Comparison of ENCODE assay signal across 9 cellular contexts in the genomic region with DNA sequence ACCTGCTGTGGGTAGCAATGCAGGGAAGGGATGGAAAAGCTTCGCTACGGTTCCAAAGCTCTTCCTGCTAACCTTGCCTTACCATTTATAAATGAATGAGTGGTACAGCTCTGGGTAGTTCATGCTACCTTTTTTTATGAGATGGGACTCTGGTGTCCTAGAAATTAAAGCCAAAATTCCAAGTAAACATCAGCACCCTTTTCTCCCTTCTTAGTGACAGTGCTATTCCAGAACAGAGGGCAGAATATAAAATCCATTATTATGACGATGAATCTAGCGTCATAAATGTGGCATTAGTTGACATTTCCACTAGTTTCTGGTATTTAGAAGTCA. TPM values are rescaled to one million over a fixed set of nuclear protein-coding genes. Genes with fewer than 3 reads are reported as not detected.
A peak's percentile ranks its signal among the peaks of the same experiment; 100 is the strongest.
DNase-seq lines count a peak whose midpoint lies in the region; ATAC-seq and TF ChIP-seq lines count a peak whose summit lies in the region.
"Had no signal": no experiment of that assay in that cellular context is flagged by ENCODE, and none has a peak within 500 bp of the region (broad histone marks: within the 10 kb centered on the region; RNA-seq: fewer than 3 reads in every experiment).

No MANE protein-coding gene starts in this region.

- H3K4me1 ChIP-seq in cardiac muscle cell (ENCODE audit: low read depth) (no peaks in the 10 kb centered on the region), upper lobe of left lung (peaks cover 7 to 18% (median 12%) of the 10 kb centered on the region in 4 donors)

- no peaks in the 10 kb centered on the region for H3K9me3 Mint-ChIP-seq in mesothelial cell of epicardium

- H3K4me3 ChIP-seq in cardiac muscle cell = peak overlapping the region; percentile 48
- peak overlapping the region; percentile 96 for H3K4me3 ChIP-seq in astrocyte of the cerebellum (ENCODE audit: low read depth, low read length)
- peak overlapping the region in 3 of 4 donors; percentile 62 to 96 (median 96) for H3K4me3 ChIP-seq in upper lobe of left lung

- intact Hi-C loops in left ventricle myocardium superior (cut with micrococcal nuclease) = no loop called here

- 11 to 17% methylated on average over 4 of the region's 4 CpGs for WGBS in upper lobe of left lung, 2 donors

- H3K27ac ChIP-seq in cardiac muscle cell = no peak overlapping the region
- H3K27ac ChIP-seq in upper lobe of left lung = peak overlapping the region in 1 of 4 donors; percentile 92

- H3K4me3 Mint-ChIP-seq in mesothelial cell of epicardium = peak overlapping the region; percentile 85

- in situ Hi-C loops in astrocyte of the cerebellum (cut with HindIII; ENCODE audit: low sequenced_read_pairs) = no loop called here

- no peaks in the 10 kb centered on the region for H3K36me3 Mint-ChIP-seq in mesothelial cell of epicardium

- DNase-seq in cardiac muscle cell (ENCODE audit: low read depth in 1 of 2, low spot score in 1 of 2) (no peak), left ventricle myocardium superior (no peak), astrocyte of the cerebellum (ENCODE audit: low read depth) (no peak), mesothelial cell of epicardium (ENCODE audit: low spot score in 2 of 2, unreplicated experiment in 2 of 2) (no peak), upper lobe of left lung (no peak), amygdala (lab: John Stamatoyannopoulos, UW) (no peak)
- no peak for DNase-seq in stimulated activated CD4-positive, alpha-beta T cell treated with anti-CD3 and anti-CD28 coated beads, Interleukin-4, amount 100 ng/mL, for 24 hours

- TF ChIP-seq CTCF in cardiac muscle cell (IDR thresholded peaks at IDR 0.05; ENCODE audit: low read depth, low read length) (no peak), astrocyte of the cerebellum (IDR thresholded peaks at IDR 0.05; ENCODE audit: low read depth, low read length, missing control alignments) (no peak), mesothelial cell of epicardium (IDR thresholded peaks at IDR 0.05; ENCODE audit: unreplicated experiment) (peak; percentile 5), upper lobe of left lung (IDR thresholded peaks at IDR 0.05) (no peak)

- ATAC-seq in left ventricle myocardium superior (no peak), upper lobe of left lung (ENCODE audit: low FRiP score in 2 of 2) (no peak), GM18873 (IDR thresholded peaks at IDR 0.05; ENCODE audit: low FRiP score, unreplicated experiment) (no peak)

- H3K9me3 ChIP-seq in cardiac muscle cell (ENCODE audit: low read depth) (no peaks in the 10 kb centered on the region), upper lobe of left lung (no peaks in the 10 kb centered on the region)

- peaks cover 13% of the 10 kb centered on the region for H3K27me3 ChIP-seq in cardiac muscle cell
- no peaks in the 10 kb centered on the region for H3K27me3 ChIP-seq in upper lobe of left lung

- H3K27ac Mint-ChIP-seq in mesothelial cell of epicardium = no peak overlapping the region

- peaks cover 6% of the 10 kb centered on the region for H3K4me1 Mint-ChIP-seq in mesothelial cell of epicardium

- TF ChIP-seq EP300 in upper lobe of left lung (IDR thresholded peaks at IDR 0.05) = no peak

- no peak for TF ChIP-seq POLR2A in upper lobe of left lung (IDR thresholded peaks at IDR 0.05)

- H3K36me3 ChIP-seq in cardiac muscle cell (no peaks in the 10 kb centered on the region), upper lobe of left lung (peaks cover 0 to 17% (median 3%) of the 10 kb centered on the region in 4 donors)

- H3K27me3 Mint-ChIP-seq in mesothelial cell of epicardium (ENCODE audit: low read depth) = no peaks in the 10 kb centered on the region

RNA-seq across cellular contexts. Expression of gene SVIP, which starts 0.4 kb away (rescaled TPM):
- total RNA-seq in cardiac muscle cell (4.8 and 4.9 TPM in 2 replicates), left ventricle myocardium superior (34.0 TPM), mesothelial cell of epicardium (17.0 to 19.9 TPM (median 19.6 TPM) in 3 replicates), upper lobe of left lung (10 to 100 TPM in 5 of 6 donors, 1 to 10 TPM in 1; 6.8 to 24.9 (median 15.9) TPM)
- 12.5 and 12.6 TPM in 2 replicates for polyA plus RNA-seq in cardiac muscle cell

RNA-seq across cellular contexts. Expression of gene CCDC179, which starts 30.2 kb away (rescaled TPM):
- total RNA-seq in cardiac muscle cell (not detected in 2 replicates), left ventricle myocardium superior (not detected), mesothelial cell of epicardium (not detected in 3 replicates), upper lobe of left lung (not detected)
- not detected in 2 replicates for polyA plus RNA-seq in cardiac muscle cell
- total RNA-seq: dermis microvascular lymphatic vessel endothelial cell had no signal
